33 cellular contexts compared by ENCODE assay signal in the genomic region with DNA sequence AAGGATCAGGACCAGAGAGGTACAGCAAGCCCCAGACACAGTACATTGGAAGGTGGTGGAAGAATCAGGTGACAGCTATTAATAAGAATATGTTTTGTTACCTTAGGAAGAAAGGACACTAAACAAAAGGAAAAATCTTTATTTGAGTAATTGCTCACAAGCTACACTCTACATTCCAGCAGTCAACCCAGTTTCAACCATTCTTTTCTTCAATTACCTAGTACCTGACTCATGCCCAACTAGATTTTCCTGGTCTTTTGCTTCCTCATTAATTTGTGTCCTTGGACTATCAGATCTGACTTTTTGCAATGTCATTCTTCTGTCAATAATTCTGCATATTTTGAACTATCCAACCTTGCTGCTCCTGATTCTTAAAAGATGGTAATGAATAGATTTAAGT. TPM values are rescaled to one million over a fixed set of nuclear protein-coding genes. Genes with fewer than 3 reads are reported as not detected.
"Had no signal": no experiment of that assay in that cellular context is flagged by ENCODE, and none has a peak within 500 bp of the region (broad histone marks: within the 10 kb centered on the region; RNA-seq: fewer than 3 reads in every experiment).

No MANE protein-coding gene starts in this region.

- H3K4me2 ChIP-seq: SK-N-SH had no signal

- H3K9me3 Mint-ChIP-seq: activated CD4-positive, alpha-beta memory T cell treated with anti-CD3 and anti-CD28 coated beads for 36 hours; activated CD4-positive, alpha-beta T cell treated with anti-CD3 and anti-CD28 coated beads, Interleukin-2, amount 10 ng/mL, durations not matched to agents 7 days and 5 days; activated naive CD4-positive, alpha-beta T cell treated with anti-CD3 and anti-CD28 coated beads, Interleukin-2, amount 50 U/mL, for 72 hours; activated naive CD8-positive, alpha-beta T cell treated with anti-CD3 and anti-CD28 coated beads, Interleukin-2, amount 50 U/mL, for 24 hours; activated T-cell treated with anti-CD3 and anti-CD28 coated beads, Interleukin-2, amount 50 U/mL, for 4 hours had no signal

- H3K4me3 Mint-ChIP-seq: activated CD4-positive, alpha-beta memory T cell treated with anti-CD3 and anti-CD28 coated beads for 36 hours; activated CD4-positive, alpha-beta T cell treated with anti-CD3 and anti-CD28 coated beads, Interleukin-2, amount 10 ng/mL, durations not matched to agents 7 days and 5 days; activated naive CD8-positive, alpha-beta T cell treated with anti-CD3 and anti-CD28 coated beads, Interleukin-2, amount 50 U/mL, for 24 hours; activated T-cell treated with anti-CD3 and anti-CD28 coated beads, Interleukin-2, amount 50 U/mL, for 4 hours; brain had no signal

- H3K36me3 ChIP-seq: ascending aorta, cardiac muscle cell, Peyer's patch, SJCRH30 had no signal

- ATAC-seq: activated naive CD4-positive, alpha-beta T cell treated with anti-CD3 and anti-CD28 coated beads, Interleukin-2, amount 50 U/mL, for 72 hours; activated naive CD8-positive, alpha-beta T cell treated with anti-CD3 and anti-CD28 coated beads, Interleukin-2, amount 50 U/mL, for 24 hours; activated T-cell treated with anti-CD3 and anti-CD28 coated beads, Interleukin-2, amount 50 U/mL, for 4 hours had no signal

- H3K27ac Mint-ChIP-seq: activated CD4-positive, alpha-beta memory T cell treated with anti-CD3 and anti-CD28 coated beads for 36 hours; activated CD4-positive, alpha-beta T cell treated with anti-CD3 and anti-CD28 coated beads, Interleukin-2, amount 10 ng/mL, durations not matched to agents 7 days and 5 days; activated naive CD4-positive, alpha-beta T cell treated with anti-CD3 and anti-CD28 coated beads, Interleukin-2, amount 50 U/mL, for 72 hours; activated naive CD8-positive, alpha-beta T cell treated with anti-CD3 and anti-CD28 coated beads, Interleukin-2, amount 50 U/mL, for 24 hours had no signal

- H3K27me3 Mint-ChIP-seq: activated CD4-positive, alpha-beta T cell treated with anti-CD3 and anti-CD28 coated beads, Interleukin-2, amount 10 ng/mL, durations not matched to agents 7 days and 5 days; brain had no signal

- H3K9ac ChIP-seq: SK-N-SH had no signal

- H3K4me1 ChIP-seq: ascending aorta, Peyer's patch had no signal

- H3K4me1 Mint-ChIP-seq: activated CD4-positive, alpha-beta T cell treated with anti-CD3 and anti-CD28 coated beads, Interleukin-2, amount 10 ng/mL, durations not matched to agents 7 days and 5 days; activated naive CD8-positive, alpha-beta T cell treated with anti-CD3 and anti-CD28 coated beads, Interleukin-2, amount 50 U/mL, for 24 hours had no signal

- H3K27me3 ChIP-seq: ascending aorta, cardiac muscle cell, Peyer's patch, SJCRH30 had no signal

- H3K27ac ChIP-seq: ascending aorta, cardiac muscle cell, Peyer's patch, RWPE1, SJCRH30, VCaP had no signal

- DNase-seq: activated CD4-positive, alpha-beta memory T cell treated with anti-CD3 and anti-CD28 coated beads for 36 hours; activated CD4-positive, alpha-beta T cell treated with anti-CD3 and anti-CD28 coated beads, Interleukin-2, amount 10 ng/mL, durations not matched to agents 7 days and 5 days; activated CD4-positive, CD25-positive, alpha-beta regulatory T cell; activated CD8-positive, alpha-beta memory T cell treated with anti-CD3 and anti-CD28 coated beads for 24 hours; activated effector memory CD4-positive, alpha-beta T cell treated with anti-CD3 and anti-CD28 coated beads, Interleukin-2, amount 50 U/mL, for 16 hours; activated naive CD4-positive, alpha-beta T cell treated with Interleukin-2 at 50 U/mL for 16 hours; activated naive CD8-positive, alpha-beta T cell treated with anti-CD3 and anti-CD28 coated beads, Interleukin-2, amount 50 U/mL, for 24 hours; activated T-cell treated with anti-CD3 and anti-CD28 coated beads, Interleukin-2, amount 50 U/mL, for 4 hours; amniotic stem cell; KG1; NCI-H1092; NCI-H1417; NCI-H1930; NCI-H2171; NCI-H2227 treated with DMSO at 0.1 percent for 48 hours; NCI-H526 treated with DMSO at 0.1 percent for 48 hours; NCI-H82; Peyer's patch; Right ventricle myocardium superior; SJCRH30; SK-N-SH; T-helper 1 cell had no signal

- H3K4me3 ChIP-seq: ascending aorta, cardiac muscle cell, Peyer's patch, SJCRH30 had no signal

- H3K36me3 Mint-ChIP-seq: activated CD4-positive, alpha-beta memory T cell treated with anti-CD3 and anti-CD28 coated beads for 36 hours; activated naive CD4-positive, alpha-beta T cell treated with anti-CD3 and anti-CD28 coated beads, Interleukin-2, amount 50 U/mL, for 72 hours; brain had no signal

- H3K9me3 ChIP-seq: ascending aorta, Peyer's patch, SJCRH30, SK-N-SH had no signal

RNA-seq across cellular contexts. Expression of a gene that starts 22.5 kb away (rescaled TPM):
- total RNA-seq: activated CD4-positive, alpha-beta memory T cell treated with anti-CD3 and anti-CD28 coated beads for 36 hours; activated CD4-positive, alpha-beta T cell treated with anti-CD3 and anti-CD28 coated beads, Interleukin-2, amount 10 ng/mL, durations not matched to agents 7 days and 5 days; activated naive CD4-positive, alpha-beta T cell treated with anti-CD3 and anti-CD28 coated beads, Interleukin-2, amount 50 U/mL, for 72 hours; activated T-cell treated with anti-CD3 and anti-CD28 coated beads, Interleukin-2, amount 50 U/mL, for 4 hours; ascending aorta; LHCN-M2; M059J; NCI-H460; OCI-LY7; Peyer's patch; Right ventricle myocardium superior; SJCRH30; T-helper 2 cell treated with Interferon-gamma antibody and Interleukin-4, amounts not matched to agents 100 ng/mL and 5 ng/mL, for 36 hours had no signal
- polyA plus RNA-seq: SK-N-SH had no signal
